ENCODE assay signal across 1 cellular context in the genomic region with DNA sequence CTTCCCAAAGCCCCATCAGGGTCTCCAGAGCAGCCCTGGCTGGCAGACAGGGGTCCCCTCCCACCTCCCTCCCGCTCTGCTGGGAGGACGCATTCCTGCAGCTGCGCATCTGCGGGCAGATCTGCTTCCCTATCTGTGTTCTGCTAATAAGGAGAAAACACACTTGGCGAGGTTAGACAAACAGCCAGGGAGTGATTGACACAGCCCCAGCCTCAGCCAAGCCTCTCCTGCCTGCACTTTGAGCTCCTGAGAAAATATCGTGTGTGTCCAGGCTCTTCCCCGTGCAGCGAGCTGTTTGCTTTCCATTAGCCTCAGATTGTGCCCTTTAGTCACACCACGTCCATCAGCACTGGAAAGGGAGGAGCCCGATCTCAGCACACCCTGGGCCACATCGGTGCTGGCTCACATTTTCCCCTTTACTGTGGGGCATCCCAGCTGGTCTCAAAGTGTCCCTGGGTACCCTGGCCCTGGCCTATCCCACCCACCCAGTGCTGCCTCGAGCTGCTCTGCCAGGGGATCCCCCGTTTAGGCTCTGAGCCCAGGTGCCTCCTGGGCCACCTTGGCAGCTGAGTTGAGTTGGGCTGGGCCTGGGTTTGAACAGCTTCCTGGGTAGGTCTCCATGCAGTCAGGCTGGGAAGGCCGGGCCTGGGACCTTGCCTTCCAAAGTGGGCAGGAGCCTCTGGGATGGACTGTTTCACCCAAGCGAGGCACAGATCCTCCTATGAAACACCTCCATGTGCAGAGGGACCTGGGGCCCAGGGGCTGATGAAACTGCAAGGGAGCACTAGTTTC.
TF ChIP-seq lines count a peak whose summit lies in the region.

No MANE protein-coding gene starts in this region.

TF ChIP-seq in HepG2, 621 proteins besides CTCF, POLR2A, EP300 and RAD21 (continued from another document and continues in another):
- TF ChIP-seq SOX13 (IDR thresholded peaks at IDR 0.05) (no peak), SOX13 (CRISPR knock-in tag; conservative IDR thresholded peaks at IDR 0.05 in 1 of 2, IDR thresholded peaks at IDR 0.05 in 1 of 2) (peak in 1 of 2 experiments; percentile 37; a peak in 1 of 4 replicates), ZNF274 (CRISPR knock-in tag; IDR thresholded peaks at IDR 0.05) (no peak), HNRNPL (IDR thresholded peaks at IDR 0.05; ENCODE audit: low read depth, low read length) (no peak), ATF7 (IDR thresholded peaks at IDR 0.05) (no peak), ATF7 (CRISPR knock-in tag; IDR thresholded peaks at IDR 0.05) (no peak), ZBTB20 (CRISPR knock-in tag; IDR thresholded peaks at IDR 0.05; ENCODE audit: borderline replicate concordance, low read depth) (0 out of 2 replicates have a peak, but pooled peaks have one; percentile 23), ZNF546 (CRISPR knock-in tag; conservative IDR thresholded peaks at IDR 0.05) (no peak), ZBTB38 (CRISPR knock-in tag; IDR thresholded peaks at IDR 0.05) (no peak), ZNF432 (CRISPR knock-in tag; IDR thresholded peaks at IDR 0.05; ENCODE audit: borderline replicate concordance) (no peak), ZNF33A (CRISPR knock-in tag; IDR thresholded peaks at IDR 0.05; ENCODE audit: borderline replicate concordance) (no peak), TCF12 (IDR thresholded peaks at IDR 0.05) (no peak), TCF12 (CRISPR knock-in tag; IDR thresholded peaks at IDR 0.05) (no peak), TEAD2 (CRISPR knock-in tag; IDR thresholded peaks at IDR 0.05) (no peak), FOSL2 (CRISPR knock-in tag; IDR thresholded peaks at IDR 0.05) (no peak), NFE2 (CRISPR knock-in tag; IDR thresholded peaks at IDR 0.05) (no peak), ZNF253 (CRISPR knock-in tag; IDR thresholded peaks at IDR 0.05; ENCODE audit: borderline replicate concordance) (no peak), SP5 (CRISPR knock-in tag; IDR thresholded peaks at IDR 0.05; ENCODE audit: borderline replicate concordance, low read depth) (no peak), SYNCRIP (IDR thresholded peaks at IDR 0.05; ENCODE audit: insufficient read depth, low read depth, low read length) (no peak), ZNF781 (CRISPR knock-in tag; IDR thresholded peaks at IDR 0.05; ENCODE audit: borderline replicate concordance, not compliant biosample characterization) (no peak), ZNF333 (CRISPR knock-in tag; IDR thresholded peaks at IDR 0.05; ENCODE audit: borderline replicate concordance) (no peak), GFI1 (CRISPR knock-in tag; IDR thresholded peaks at IDR 0.05; ENCODE audit: borderline replicate concordance) (peak; percentile 34; the same call in 1 of the 2 replicates), NCOA2 (CRISPR knock-in tag; IDR thresholded peaks at IDR 0.05) (peak; percentile 26; the same call in 1 of the 2 replicates), MTA1 (CRISPR knock-in tag; IDR thresholded peaks at IDR 0.05; ENCODE audit: borderline replicate concordance) (peak; percentile 84), ZNF878 (CRISPR knock-in tag; IDR thresholded peaks at IDR 0.05) (no peak), RFX5 (IDR thresholded peaks at IDR 0.05; ENCODE audit: low read depth, low read length) (no peak), ZNF354B (CRISPR knock-in tag; IDR thresholded peaks at IDR 0.05) (no peak), CEBPG (CRISPR knock-in tag; IDR thresholded peaks at IDR 0.05) (no peak), SP1 (IDR thresholded peaks at IDR 0.05) (no peak), SP1 (CRISPR knock-in tag; IDR thresholded peaks at IDR 0.05) (no peak), ZNF552 (CRISPR knock-in tag; IDR thresholded peaks at IDR 0.05; ENCODE audit: borderline replicate concordance) (no peak), ZNF562 (CRISPR knock-in tag; IDR thresholded peaks at IDR 0.05; ENCODE audit: borderline replicate concordance) (no peak), ZFP62 (CRISPR knock-in tag; IDR thresholded peaks at IDR 0.05) (no peak), ZNF563 (CRISPR knock-in tag; IDR thresholded peaks at IDR 0.05) (no peak), SSRP1 (CRISPR knock-in tag; IDR thresholded peaks at IDR 0.05) (no peak), SIX1 (CRISPR knock-in tag; IDR thresholded peaks at IDR 0.05; ENCODE audit: borderline replicate concordance) (no peak), NFATC3 (CRISPR knock-in tag; IDR thresholded peaks at IDR 0.05) (no peak), ZNF75D (CRISPR knock-in tag; IDR thresholded peaks at IDR 0.05; ENCODE audit: borderline replicate concordance) (no peak), ZNF567 (CRISPR knock-in tag; IDR thresholded peaks at IDR 0.05; ENCODE audit: borderline replicate concordance) (no peak), ZNF792 (CRISPR knock-in tag; IDR thresholded peaks at IDR 0.05) (peak; percentile 75; the same call in 1 of the 2 replicates), FOXM1 (CRISPR knock-in tag; IDR thresholded peaks at IDR 0.05) (no peak), SRSF1 (optimal IDR thresholded peaks at IDR 0.05; ENCODE audit: low read depth, low read length) (no peak), STAG1 (CRISPR knock-in tag; IDR thresholded peaks at IDR 0.05) (no peak), CENPT (CRISPR knock-in tag; IDR thresholded peaks at IDR 0.05; ENCODE audit: low read depth) (no peak), ARNTL (CRISPR knock-in tag; IDR thresholded peaks at IDR 0.05) (peak; percentile 78), YEATS2 (CRISPR knock-in tag; IDR thresholded peaks at IDR 0.05; ENCODE audit: borderline replicate concordance) (0 out of 2 replicates have a peak, but pooled peaks have one; percentile 31), SMC3 (IDR thresholded peaks at IDR 0.05; ENCODE audit: low read length) (no peak), MTF2 (CRISPR knock-in tag; IDR thresholded peaks at IDR 0.05; ENCODE audit: borderline replicate concordance) (no peak), PHB2 (IDR thresholded peaks at IDR 0.05; ENCODE audit: partially characterized antibody) (no peak), ZC3H13 (CRISPR knock-in tag; IDR thresholded peaks at IDR 0.05) (no peak), SRSF4 (IDR thresholded peaks at IDR 0.05; ENCODE audit: low read depth, low read length, poor library complexity, severe bottlenecking) (no peak), NFKB2 (CRISPR knock-in tag; IDR thresholded peaks at IDR 0.05; ENCODE audit: borderline replicate concordance) (no peak; the same call in 1 of the 2 replicates), ZNF773 (CRISPR knock-in tag; IDR thresholded peaks at IDR 0.05; ENCODE audit: borderline replicate concordance) (no peak)
- TF ChIP-seq, protein P1, sequence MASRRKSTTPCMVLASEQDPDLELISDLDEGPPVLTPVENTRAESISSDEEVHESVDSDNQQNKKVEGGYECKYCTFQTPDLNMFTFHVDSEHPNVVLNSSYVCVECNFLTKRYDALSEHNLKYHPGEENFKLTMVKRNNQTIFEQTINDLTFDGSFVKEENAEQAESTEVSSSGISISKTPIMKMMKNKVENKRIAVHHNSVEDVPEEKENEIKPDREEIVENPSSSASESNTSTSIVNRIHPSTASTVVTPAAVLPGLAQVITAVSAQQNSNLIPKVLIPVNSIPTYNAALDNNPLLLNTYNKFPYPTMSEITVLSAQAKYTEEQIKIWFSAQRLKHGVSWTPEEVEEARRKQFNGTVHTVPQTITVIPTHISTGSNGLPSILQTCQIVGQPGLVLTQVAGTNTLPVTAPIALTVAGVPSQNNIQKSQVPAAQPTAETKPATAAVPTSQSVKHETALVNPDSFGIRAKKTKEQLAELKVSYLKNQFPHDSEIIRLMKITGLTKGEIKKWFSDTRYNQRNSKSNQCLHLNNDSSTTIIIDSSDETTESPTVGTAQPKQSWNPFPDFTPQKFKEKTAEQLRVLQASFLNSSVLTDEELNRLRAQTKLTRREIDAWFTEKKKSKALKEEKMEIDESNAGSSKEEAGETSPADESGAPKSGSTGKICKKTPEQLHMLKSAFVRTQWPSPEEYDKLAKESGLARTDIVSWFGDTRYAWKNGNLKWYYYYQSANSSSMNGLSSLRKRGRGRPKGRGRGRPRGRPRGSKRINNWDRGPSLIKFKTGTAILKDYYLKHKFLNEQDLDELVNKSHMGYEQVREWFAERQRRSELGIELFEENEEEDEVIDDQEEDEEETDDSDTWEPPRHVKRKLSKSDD (CRISPR knock-in tag; IDR thresholded peaks at IDR 0.05; ENCODE audit: low read depth): no peak
- TF ChIP-seq, protein P2, sequence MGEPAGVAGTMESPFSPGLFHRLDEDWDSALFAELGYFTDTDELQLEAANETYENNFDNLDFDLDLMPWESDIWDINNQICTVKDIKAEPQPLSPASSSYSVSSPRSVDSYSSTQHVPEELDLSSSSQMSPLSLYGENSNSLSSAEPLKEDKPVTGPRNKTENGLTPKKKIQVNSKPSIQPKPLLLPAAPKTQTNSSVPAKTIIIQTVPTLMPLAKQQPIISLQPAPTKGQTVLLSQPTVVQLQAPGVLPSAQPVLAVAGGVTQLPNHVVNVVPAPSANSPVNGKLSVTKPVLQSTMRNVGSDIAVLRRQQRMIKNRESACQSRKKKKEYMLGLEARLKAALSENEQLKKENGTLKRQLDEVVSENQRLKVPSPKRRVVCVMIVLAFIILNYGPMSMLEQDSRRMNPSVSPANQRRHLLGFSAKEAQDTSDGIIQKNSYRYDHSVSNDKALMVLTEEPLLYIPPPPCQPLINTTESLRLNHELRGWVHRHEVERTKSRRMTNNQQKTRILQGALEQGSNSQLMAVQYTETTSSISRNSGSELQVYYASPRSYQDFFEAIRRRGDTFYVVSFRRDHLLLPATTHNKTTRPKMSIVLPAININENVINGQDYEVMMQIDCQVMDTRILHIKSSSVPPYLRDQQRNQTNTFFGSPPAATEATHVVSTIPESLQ (CRISPR knock-in tag; conservative IDR thresholded peaks at IDR 0.05): no peak
- TF ChIP-seq, protein P3, sequence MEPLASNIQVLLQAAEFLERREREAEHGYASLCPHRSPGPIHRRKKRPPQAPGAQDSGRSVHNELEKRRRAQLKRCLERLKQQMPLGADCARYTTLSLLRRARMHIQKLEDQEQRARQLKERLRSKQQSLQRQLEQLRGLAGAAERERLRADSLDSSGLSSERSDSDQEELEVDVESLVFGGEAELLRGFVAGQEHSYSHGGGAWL (CRISPR knock-in tag; IDR thresholded peaks at IDR 0.05): no peak
- TF ChIP-seq, protein P4, sequence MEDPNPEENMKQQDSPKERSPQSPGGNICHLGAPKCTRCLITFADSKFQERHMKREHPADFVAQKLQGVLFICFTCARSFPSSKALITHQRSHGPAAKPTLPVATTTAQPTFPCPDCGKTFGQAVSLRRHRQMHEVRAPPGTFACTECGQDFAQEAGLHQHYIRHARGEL (CRISPR knock-in tag; IDR thresholded peaks at IDR 0.05): no peak
- TF ChIP-seq, protein P5, sequence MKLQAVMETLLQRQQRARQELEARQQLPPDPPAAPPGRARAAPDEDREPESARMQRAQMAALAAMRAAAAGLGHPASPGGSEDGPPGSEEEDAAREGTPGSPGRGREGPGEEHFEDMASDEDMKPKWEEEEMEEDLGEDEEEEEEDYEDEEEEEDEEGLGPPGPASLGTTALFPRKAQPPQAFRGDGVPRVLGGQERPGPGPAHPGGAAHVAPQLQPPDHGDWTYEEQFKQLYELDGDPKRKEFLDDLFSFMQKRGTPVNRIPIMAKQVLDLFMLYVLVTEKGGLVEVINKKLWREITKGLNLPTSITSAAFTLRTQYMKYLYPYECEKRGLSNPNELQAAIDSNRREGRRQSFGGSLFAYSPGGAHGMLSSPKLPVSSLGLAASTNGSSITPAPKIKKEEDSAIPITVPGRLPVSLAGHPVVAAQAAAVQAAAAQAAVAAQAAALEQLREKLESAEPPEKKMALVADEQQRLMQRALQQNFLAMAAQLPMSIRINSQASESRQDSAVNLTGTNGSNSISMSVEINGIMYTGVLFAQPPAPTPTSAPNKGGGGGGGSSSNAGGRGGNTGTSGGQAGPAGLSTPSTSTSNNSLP (IDR thresholded peaks at IDR 0.05; ENCODE audit: low read depth, low read length): no peak
- TF ChIP-seq, protein P6, sequence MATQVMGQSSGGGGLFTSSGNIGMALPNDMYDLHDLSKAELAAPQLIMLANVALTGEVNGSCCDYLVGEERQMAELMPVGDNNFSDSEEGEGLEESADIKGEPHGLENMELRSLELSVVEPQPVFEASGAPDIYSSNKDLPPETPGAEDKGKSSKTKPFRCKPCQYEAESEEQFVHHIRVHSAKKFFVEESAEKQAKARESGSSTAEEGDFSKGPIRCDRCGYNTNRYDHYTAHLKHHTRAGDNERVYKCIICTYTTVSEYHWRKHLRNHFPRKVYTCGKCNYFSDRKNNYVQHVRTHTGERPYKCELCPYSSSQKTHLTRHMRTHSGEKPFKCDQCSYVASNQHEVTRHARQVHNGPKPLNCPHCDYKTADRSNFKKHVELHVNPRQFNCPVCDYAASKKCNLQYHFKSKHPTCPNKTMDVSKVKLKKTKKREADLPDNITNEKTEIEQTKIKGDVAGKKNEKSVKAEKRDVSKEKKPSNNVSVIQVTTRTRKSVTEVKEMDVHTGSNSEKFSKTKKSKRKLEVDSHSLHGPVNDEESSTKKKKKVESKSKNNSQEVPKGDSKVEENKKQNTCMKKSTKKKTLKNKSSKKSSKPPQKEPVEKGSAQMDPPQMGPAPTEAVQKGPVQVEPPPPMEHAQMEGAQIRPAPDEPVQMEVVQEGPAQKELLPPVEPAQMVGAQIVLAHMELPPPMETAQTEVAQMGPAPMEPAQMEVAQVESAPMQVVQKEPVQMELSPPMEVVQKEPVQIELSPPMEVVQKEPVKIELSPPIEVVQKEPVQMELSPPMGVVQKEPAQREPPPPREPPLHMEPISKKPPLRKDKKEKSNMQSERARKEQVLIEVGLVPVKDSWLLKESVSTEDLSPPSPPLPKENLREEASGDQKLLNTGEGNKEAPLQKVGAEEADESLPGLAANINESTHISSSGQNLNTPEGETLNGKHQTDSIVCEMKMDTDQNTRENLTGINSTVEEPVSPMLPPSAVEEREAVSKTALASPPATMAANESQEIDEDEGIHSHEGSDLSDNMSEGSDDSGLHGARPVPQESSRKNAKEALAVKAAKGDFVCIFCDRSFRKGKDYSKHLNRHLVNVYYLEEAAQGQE (IDR thresholded peaks at IDR 0.05; ENCODE audit: borderline replicate concordance in 1 of 2, low read depth in 1 of 2, low read length in 2 of 2): no peak
- TF ChIP-seq, protein P7, sequence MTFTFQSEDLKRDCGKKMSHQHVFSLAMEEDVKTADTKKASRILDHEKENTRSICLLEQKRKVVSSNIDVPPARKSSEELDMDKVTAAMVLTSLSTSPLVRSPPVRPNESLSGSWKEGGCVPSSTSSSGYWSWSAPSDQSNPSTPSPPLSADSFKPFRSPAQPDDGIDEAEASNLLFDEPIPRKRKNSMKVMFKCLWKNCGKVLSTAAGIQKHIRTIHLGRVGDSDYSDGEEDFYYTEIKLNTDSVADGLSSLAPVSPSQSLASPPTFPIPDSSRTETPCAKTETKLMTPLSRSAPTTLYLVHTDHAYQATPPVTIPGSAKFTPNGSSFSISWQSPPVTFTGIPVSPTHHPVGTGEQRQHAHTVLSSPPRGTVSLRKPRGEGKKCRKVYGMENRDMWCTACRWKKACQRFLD (CRISPR knock-in tag; IDR thresholded peaks at IDR 0.05; ENCODE audit: borderline replicate concordance): no peak
- TF ChIP-seq, protein P8, sequence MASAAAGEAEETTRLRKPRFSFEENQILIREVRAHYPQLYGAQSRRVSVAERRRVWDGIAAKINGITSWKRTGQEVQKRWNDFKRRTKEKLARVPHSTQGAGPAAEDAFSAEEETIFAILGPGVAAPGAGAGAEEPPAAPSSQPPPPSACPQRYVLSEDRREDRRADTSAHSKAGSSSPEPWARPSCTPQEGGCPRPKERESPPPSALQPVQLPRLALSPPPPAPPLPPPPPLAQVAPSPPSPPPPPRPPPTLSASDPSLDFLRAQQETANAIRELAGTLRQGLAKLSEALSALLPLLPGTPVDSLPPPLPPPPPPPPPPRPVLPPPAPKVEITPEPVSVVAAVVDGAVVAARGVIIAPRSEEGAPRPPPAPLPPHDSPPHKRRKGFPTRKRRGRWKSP (CRISPR knock-in tag; IDR thresholded peaks at IDR 0.05): no peak
- TF ChIP-seq, protein P9, sequence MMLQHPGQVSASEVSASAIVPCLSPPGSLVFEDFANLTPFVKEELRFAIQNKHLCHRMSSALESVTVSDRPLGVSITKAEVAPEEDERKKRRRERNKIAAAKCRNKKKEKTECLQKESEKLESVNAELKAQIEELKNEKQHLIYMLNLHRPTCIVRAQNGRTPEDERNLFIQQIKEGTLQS (CRISPR knock-in tag; IDR thresholded peaks at IDR 0.05): no peak
